24 cellular contexts compared by ENCODE assay signal in genomic region chr1:28451011-28451410, GRCh38.
"Had no signal": no experiment of that assay in that cellular context is flagged by ENCODE, and none has a peak within 500 bp of the region (broad histone marks: within the 10 kb centered on the region; RNA-seq: fewer than 3 reads in every experiment).

No MANE protein-coding gene starts in this region.

- H3K36me3 Mint-ChIP-seq: natural killer cell had no signal

- H3K36me3 ChIP-seq: prostate gland, tibial nerve had no signal

- ATAC-seq: foreskin keratinocyte; left lung; natural killer cell; stimulated activated naive CD8-positive, alpha-beta T cell treated with anti-CD3 and anti-CD28 coated beads, Interleukin-15, Interleukin-2, amounts not matched to agents 100 U/mL and 50 U/mL, for 24 hours had no signal

- H3K9me3 Mint-ChIP-seq: activated naive CD4-positive, alpha-beta T cell treated with anti-CD3 and anti-CD28 coated beads for 36 hours; activated T-cell treated with anti-CD3 and anti-CD28 coated beads, Interleukin-2, amount 50 U/mL, for 24 hours; mesothelial cell of epicardium; natural killer cell had no signal

- DNase-seq: activated CD4-positive, alpha-beta T cell treated with anti-CD3 and anti-CD28 coated beads, Interleukin-2, amount 50 U/mL, for 4 hours; activated CD4-positive, CD25-positive, alpha-beta regulatory T cell treated with anti-CD3 and anti-CD28 coated beads, Interleukin-2, amount 50 U/mL, for 72 hours; activated effector memory CD4-positive, alpha-beta T cell treated with Interleukin-2 at 50 U/mL for 16 hours; activated naive CD4-positive, alpha-beta T cell treated with anti-CD3 and anti-CD28 coated beads for 36 hours; activated T-cell treated with anti-CD3 and anti-CD28 coated beads, Interleukin-2, amount 50 U/mL, for 24 hours; central memory CD4-positive, alpha-beta T cell; dermis blood vessel endothelial cell; effector CD8-positive, alpha-beta T cell; erythroblast; foreskin keratinocyte; kidney glomerular epithelial cell; left lung; natural killer cell; spleen; stimulated activated CD4-positive, alpha-beta T cell treated with anti-CD3 and anti-CD28 coated beads, Interleukin-4, amount 100 ng/mL, for 24 hours; stimulated activated naive CD8-positive, alpha-beta T cell treated with anti-CD3 and anti-CD28 coated beads, Interleukin-15, Interleukin-2, amounts not matched to agents 100 U/mL and 50 U/mL, for 24 hours; T-helper 17 cell had no signal

- H3K27ac ChIP-seq: ascending aorta, hepatocyte, left lung, prostate gland, right atrium auricular region, tibial nerve, VCaP had no signal

- H3K9me3 ChIP-seq: ascending aorta, left lung, prostate gland, right atrium auricular region, spleen, tibial nerve had no signal

- H3K4me3 Mint-ChIP-seq: activated naive CD4-positive, alpha-beta T cell treated with anti-CD3 and anti-CD28 coated beads for 36 hours; activated T-cell treated with anti-CD3 and anti-CD28 coated beads, Interleukin-2, amount 50 U/mL, for 24 hours; mesothelial cell of epicardium; natural killer cell; T-helper 17 cell had no signal

- H3K27me3 Mint-ChIP-seq: activated T-cell treated with anti-CD3 and anti-CD28 coated beads, Interleukin-2, amount 50 U/mL, for 24 hours; T-helper 17 cell had no signal

- H3K27ac Mint-ChIP-seq: activated T-cell treated with anti-CD3 and anti-CD28 coated beads, Interleukin-2, amount 50 U/mL, for 24 hours; T-helper 17 cell had no signal
